Comparison of ENCODE assay signal across 19 cellular contexts in the genomic region with DNA sequence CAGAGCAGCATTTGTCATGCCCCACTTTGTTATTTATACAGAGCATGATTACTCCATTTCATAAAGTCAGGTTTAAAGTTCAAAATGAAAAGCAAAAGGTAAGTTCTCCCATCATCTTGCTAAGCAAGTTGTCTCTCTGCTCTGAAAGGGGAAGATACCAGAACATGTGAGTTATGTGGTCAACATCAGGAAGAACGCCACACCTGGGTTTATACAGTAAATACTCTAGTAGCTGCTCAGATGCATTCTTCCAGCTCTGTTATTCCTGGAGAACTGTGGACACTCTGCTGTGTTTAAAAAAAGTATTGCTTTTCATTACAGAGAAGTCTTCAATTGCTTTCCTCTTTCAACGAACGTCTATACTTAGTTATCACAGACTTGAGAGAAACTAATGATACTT.
DNase-seq lines count a peak whose midpoint lies in the region; ATAC-seq lines count a peak whose summit lies in the region.
"Had no signal": no experiment of that assay in that cellular context is flagged by ENCODE, and none has a peak within 500 bp of the region (broad histone marks: within the 10 kb centered on the region; RNA-seq: fewer than 3 reads in every experiment).

No MANE protein-coding gene starts in this region.

- POLR2A ChIA-PET in naive thymus-derived CD8-positive, alpha-beta T cell (lab: Charles Lee), result no interaction called here

- peak overlapping the region; percentile 16 for H3K27ac Mint-ChIP-seq in activated T-cell treated with anti-CD3 and anti-CD28 coated beads, Interleukin-2, amount 50 U/mL, for 24 hours
- H3K27ac Mint-ChIP-seq in T-helper 17 cell, result peak overlapping the region; percentile 65
- peak overlapping the region in 4 of 10 donors; percentile 51 to 60 (median 54) for H3K27ac Mint-ChIP-seq in naive thymus-derived CD8-positive, alpha-beta T cell
- H3K27ac Mint-ChIP-seq: activated T-cell treated with anti-CD3 and anti-CD28 coated beads, Interleukin-2, amount 50 U/mL, for 72 hours; stimulated activated effector memory CD8-positive, alpha-beta T cell treated with anti-CD3 and anti-CD28 coated beads, Interleukin-12 subunit alpha, Interleukin-12 subunit beta, amount 100 ng/mL, for 72 hours; type B pancreatic cell had no signal

- peaks cover 13% of the 10 kb centered on the region for H3K36me3 Mint-ChIP-seq in activated T-cell treated with anti-CD3 and anti-CD28 coated beads, Interleukin-2, amount 50 U/mL, for 24 hours (ENCODE audit: low read depth)
- peaks cover 17% of the 10 kb centered on the region for H3K36me3 Mint-ChIP-seq in activated T-cell treated with anti-CD3 and anti-CD28 coated beads, Interleukin-2, amount 50 U/mL, for 4 hours (ENCODE audit: insufficient read depth)
- peaks cover 10% of the 10 kb centered on the region for H3K36me3 Mint-ChIP-seq in T-helper 17 cell (ENCODE audit: low read depth)
- H3K36me3 Mint-ChIP-seq in naive thymus-derived CD8-positive, alpha-beta T cell, result peaks cover 0 to 24% (median 3%) of the 10 kb centered on the region in 3 donors
- H3K36me3 Mint-ChIP-seq: stimulated activated effector memory CD8-positive, alpha-beta T cell treated with anti-CD3 and anti-CD28 coated beads, Interleukin-12 subunit alpha, Interleukin-12 subunit beta, amount 100 ng/mL, for 72 hours; type B pancreatic cell had no signal

- no peak for ATAC-seq in activated T-cell treated with anti-CD3 and anti-CD28 coated beads, Interleukin-2, amount 50 U/mL, for 4 hours
- ATAC-seq in HG02798 (IDR thresholded peaks at IDR 0.05; ENCODE audit: poor library complexity, unreplicated experiment) (peak; percentile 57), T-helper 17 cell (peak; percentile 64)
- peak; percentile 33 to 54 for ATAC-seq in naive thymus-derived CD8-positive, alpha-beta T cell
- ATAC-seq in stimulated activated naive CD8-positive, alpha-beta T cell treated with anti-CD3 and anti-CD28 coated beads, Interleukin-15, Interleukin-2, amounts not matched to agents 100 U/mL and 50 U/mL, for 24 hours, result no peak
- ATAC-seq: activated T-cell treated with anti-CD3 and anti-CD28 coated beads, Interleukin-2, amount 50 U/mL, for 72 hours; psoas muscle had no signal

- no peak for DNase-seq in activated T-cell treated with anti-CD3 and anti-CD28 coated beads, Interleukin-2, amount 50 U/mL, for 24 hours
- no peak for DNase-seq in activated T-cell treated with anti-CD3 and anti-CD28 coated beads, Interleukin-2, amount 50 U/mL, for 4 hours
- DNase-seq in T-helper 17 cell (no peak), T1000 (lab: John Stamatoyannopoulos, UW) (no peak), NK-92 (lab: John Stamatoyannopoulos, UW; ENCODE audit: unreplicated experiment) (no peak)
- peak in 1 of 10 donors; percentile 22 for DNase-seq in naive thymus-derived CD8-positive, alpha-beta T cell
- DNase-seq in stimulated activated naive CD8-positive, alpha-beta T cell treated with anti-CD3 and anti-CD28 coated beads, Interleukin-15, Interleukin-2, amounts not matched to agents 100 U/mL and 50 U/mL, for 24 hours, result no peak
- DNase-seq: activated CD4-positive, alpha-beta T cell treated with anti-CD3 and anti-CD28 coated beads, Interleukin-2, amount 50 U/mL, for 48 hours; activated T-cell treated with anti-CD3 and anti-CD28 coated beads, Interleukin-2, amount 50 U/mL, for 72 hours; DND-41; left ventricle myocardium inferior; NCI-H2029; NCI-H526 treated with DMSO at 0.1 percent for 48 hours; Peyer's patch; psoas muscle had no signal

- H3K27me3 Mint-ChIP-seq in activated T-cell treated with anti-CD3 and anti-CD28 coated beads, Interleukin-2, amount 50 U/mL, for 24 hours, result no peaks in the 10 kb centered on the region
- no peaks in the 10 kb centered on the region for H3K27me3 Mint-ChIP-seq in activated T-cell treated with anti-CD3 and anti-CD28 coated beads, Interleukin-2, amount 50 U/mL, for 4 hours (ENCODE audit: low read depth)
- H3K27me3 Mint-ChIP-seq in T-helper 17 cell, result no peaks in the 10 kb centered on the region
- H3K27me3 Mint-ChIP-seq in naive thymus-derived CD8-positive, alpha-beta T cell, result no peaks in the 10 kb centered on the region
- H3K27me3 Mint-ChIP-seq: type B pancreatic cell had no signal

- H3K4me3 Mint-ChIP-seq in activated T-cell treated with anti-CD3 and anti-CD28 coated beads, Interleukin-2, amount 50 U/mL, for 24 hours, result no peak overlapping the region
- H3K4me3 Mint-ChIP-seq in activated T-cell treated with anti-CD3 and anti-CD28 coated beads, Interleukin-2, amount 50 U/mL, for 4 hours, result no peak overlapping the region
- H3K4me3 Mint-ChIP-seq in T-helper 17 cell, result no peak overlapping the region
- H3K4me3 Mint-ChIP-seq in naive thymus-derived CD8-positive, alpha-beta T cell, result peak overlapping the region in 3 of 10 donors; percentile 12 to 40 (median 34)
- H3K4me3 Mint-ChIP-seq: activated T-cell treated with anti-CD3 and anti-CD28 coated beads, Interleukin-2, amount 50 U/mL, for 72 hours; CD14-positive monocyte; stimulated activated effector memory CD8-positive, alpha-beta T cell treated with anti-CD3 and anti-CD28 coated beads, Interleukin-12 subunit alpha, Interleukin-12 subunit beta, amount 100 ng/mL, for 72 hours; type B pancreatic cell had no signal

- H3K9me3 Mint-ChIP-seq in activated T-cell treated with anti-CD3 and anti-CD28 coated beads, Interleukin-2, amount 50 U/mL, for 24 hours, result no peaks in the 10 kb centered on the region
- no peaks in the 10 kb centered on the region for H3K9me3 Mint-ChIP-seq in activated T-cell treated with anti-CD3 and anti-CD28 coated beads, Interleukin-2, amount 50 U/mL, for 4 hours
- H3K9me3 Mint-ChIP-seq in naive thymus-derived CD8-positive, alpha-beta T cell, result no peaks in the 10 kb centered on the region
- H3K9me3 Mint-ChIP-seq: activated T-cell treated with anti-CD3 and anti-CD28 coated beads, Interleukin-2, amount 50 U/mL, for 72 hours; CD14-positive monocyte; stimulated activated effector memory CD8-positive, alpha-beta T cell treated with anti-CD3 and anti-CD28 coated beads, Interleukin-12 subunit alpha, Interleukin-12 subunit beta, amount 100 ng/mL, for 72 hours; type B pancreatic cell had no signal

- no peaks in the 10 kb centered on the region for H3K9me3 ChIP-seq in T-helper 17 cell (ENCODE audit: control insufficient read depth, low read length, poor library complexity, severe bottlenecking)
- H3K9me3 ChIP-seq: left ventricle myocardium inferior, Peyer's patch, psoas muscle had no signal

- H3K4me1 Mint-ChIP-seq in activated T-cell treated with anti-CD3 and anti-CD28 coated beads, Interleukin-2, amount 50 U/mL, for 24 hours (ENCODE audit: low read depth), result peaks cover 89% of the 10 kb centered on the region
- peaks cover 89% of the 10 kb centered on the region for H3K4me1 Mint-ChIP-seq in activated T-cell treated with anti-CD3 and anti-CD28 coated beads, Interleukin-2, amount 50 U/mL, for 4 hours (ENCODE audit: low read depth)
- peaks cover 49% of the 10 kb centered on the region for H3K4me1 Mint-ChIP-seq in T-helper 17 cell
- H3K4me1 Mint-ChIP-seq in naive thymus-derived CD8-positive, alpha-beta T cell, result peaks cover 34 to 90% (median 80%) of the 10 kb centered on the region in 4 donors

Comparison
In these comparisons a context has a peak if more than half of its experiments do, and no peak if none do; other contexts are left out.
1. ATAC-seq: peak in HG02798 (single experiment), T-helper 17 cell (single experiment) and naive thymus-derived CD8-positive, alpha-beta T cell (2 of 2); none in activated T-cell treated with anti-CD3 and anti-CD28 coated beads, Interleukin-2, amount 50 U/mL, for 4 hours (0 of 2) and stimulated activated naive CD8-positive, alpha-beta T cell treated with anti-CD3 and anti-CD28 coated beads, Interleukin-15, Interleukin-2, amounts not matched to agents 100 U/mL and 50 U/mL, for 24 hours (single experiment).